Comparison of ENCODE assay signal across 1 cellular context in the genomic region with DNA sequence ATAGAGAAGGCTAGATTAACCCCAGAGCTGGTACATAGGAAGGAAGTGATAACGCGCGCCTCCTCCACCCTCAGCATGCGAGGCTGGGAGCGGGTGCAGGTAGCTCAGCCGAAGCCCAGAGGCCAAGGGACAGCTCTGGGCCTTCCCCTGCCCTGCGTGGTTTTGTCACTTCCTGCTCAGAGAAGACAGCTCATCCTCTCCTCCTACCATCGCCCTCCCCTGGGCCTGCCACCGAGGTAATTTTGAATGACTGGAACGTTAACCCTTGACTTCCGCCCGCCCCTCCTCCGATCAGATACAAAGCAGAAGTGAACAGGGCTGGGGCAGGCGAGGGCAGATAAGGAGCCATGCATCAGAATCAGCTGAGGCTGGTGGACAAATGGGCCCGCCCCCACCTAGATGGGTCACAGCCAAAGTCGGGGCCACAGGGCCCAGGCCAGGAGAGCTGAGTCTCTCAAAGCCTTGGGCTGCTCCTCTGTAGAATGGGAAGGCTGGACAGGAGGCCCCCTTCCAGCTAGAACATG.
TF ChIP-seq lines count a peak whose summit lies in the region.

No MANE protein-coding gene starts in this region.

TF ChIP-seq in K562, 482 proteins besides CTCF, POLR2A, EP300 and RAD21 (continued from another document and continues in another):
- TF ChIP-seq FIP1L1 (IDR thresholded peaks at IDR 0.05; ENCODE audit: low read depth, low read length, poor library complexity, severe bottlenecking) (no peak), NFRKB (IDR thresholded peaks at IDR 0.05; ENCODE audit: low read depth) (no peak), MYNN (IDR thresholded peaks at IDR 0.05) (peak; percentile 88; the same call in 1 of the 2 replicates), MYNN (CRISPR knock-in tag; IDR thresholded peaks at IDR 0.05) (no peak), MTA2 (IDR thresholded peaks at IDR 0.05; ENCODE audit: low read depth) (peak; percentile 72), NBN (IDR thresholded peaks at IDR 0.05; ENCODE audit: low read depth) (peak; percentile 93), TBP (optimal IDR thresholded peaks at IDR 0.05; ENCODE audit: low read depth, low read length) (no peak), PCBP1 (IDR thresholded peaks at IDR 0.05; ENCODE audit: low read depth, low read length, poor library complexity, severe bottlenecking) (no peak), ZNF41 (CRISPR knock-in tag; conservative IDR thresholded peaks at IDR 0.05) (no peak), L3MBTL2 (IDR thresholded peaks at IDR 0.05) (peak; percentile 79), CBX1 (IDR thresholded peaks at IDR 0.05; ENCODE audit: low read depth) (peak; percentile 80), RNF2 (IDR thresholded peaks at IDR 0.05) (peak; percentile 96), EWSR1 (IDR thresholded peaks at IDR 0.05; ENCODE audit: borderline replicate concordance, low read depth, partially characterized antibody) (no peak), ZNF696 (CRISPR knock-in tag; conservative IDR thresholded peaks at IDR 0.05) (no peak), IFI16 (CRISPR knock-in tag; IDR thresholded peaks at IDR 0.05) (no peak), RBM34 (IDR thresholded peaks at IDR 0.05; ENCODE audit: borderline replicate concordance, insufficient read depth, low read length) (no peak), ERF (CRISPR knock-in tag; IDR thresholded peaks at IDR 0.05) (no peak), SMARCA5 (IDR thresholded peaks at IDR 0.05) (no peak), ZNF274 (IDR thresholded peaks at IDR 0.05; ENCODE audit: borderline replicate concordance, low read depth, low read length) (no peak), PPARD (CRISPR knock-in tag; IDR thresholded peaks at IDR 0.05) (no peak), FOXA3 (CRISPR knock-in tag; conservative IDR thresholded peaks at IDR 0.05 in 1 of 2, IDR thresholded peaks at IDR 0.05 in 1 of 2) (no peak), ELF1 (tag; IDR thresholded peaks at IDR 0.05) (peak; percentile 57)
- TF ChIP-seq, protein P1, sequence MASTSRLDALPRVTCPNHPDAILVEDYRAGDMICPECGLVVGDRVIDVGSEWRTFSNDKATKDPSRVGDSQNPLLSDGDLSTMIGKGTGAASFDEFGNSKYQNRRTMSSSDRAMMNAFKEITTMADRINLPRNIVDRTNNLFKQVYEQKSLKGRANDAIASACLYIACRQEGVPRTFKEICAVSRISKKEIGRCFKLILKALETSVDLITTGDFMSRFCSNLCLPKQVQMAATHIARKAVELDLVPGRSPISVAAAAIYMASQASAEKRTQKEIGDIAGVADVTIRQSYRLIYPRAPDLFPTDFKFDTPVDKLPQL (IDR thresholded peaks at IDR 0.05; ENCODE audit: extremely low read depth, insufficient read length) = no peak
- TF ChIP-seq, protein P2, sequence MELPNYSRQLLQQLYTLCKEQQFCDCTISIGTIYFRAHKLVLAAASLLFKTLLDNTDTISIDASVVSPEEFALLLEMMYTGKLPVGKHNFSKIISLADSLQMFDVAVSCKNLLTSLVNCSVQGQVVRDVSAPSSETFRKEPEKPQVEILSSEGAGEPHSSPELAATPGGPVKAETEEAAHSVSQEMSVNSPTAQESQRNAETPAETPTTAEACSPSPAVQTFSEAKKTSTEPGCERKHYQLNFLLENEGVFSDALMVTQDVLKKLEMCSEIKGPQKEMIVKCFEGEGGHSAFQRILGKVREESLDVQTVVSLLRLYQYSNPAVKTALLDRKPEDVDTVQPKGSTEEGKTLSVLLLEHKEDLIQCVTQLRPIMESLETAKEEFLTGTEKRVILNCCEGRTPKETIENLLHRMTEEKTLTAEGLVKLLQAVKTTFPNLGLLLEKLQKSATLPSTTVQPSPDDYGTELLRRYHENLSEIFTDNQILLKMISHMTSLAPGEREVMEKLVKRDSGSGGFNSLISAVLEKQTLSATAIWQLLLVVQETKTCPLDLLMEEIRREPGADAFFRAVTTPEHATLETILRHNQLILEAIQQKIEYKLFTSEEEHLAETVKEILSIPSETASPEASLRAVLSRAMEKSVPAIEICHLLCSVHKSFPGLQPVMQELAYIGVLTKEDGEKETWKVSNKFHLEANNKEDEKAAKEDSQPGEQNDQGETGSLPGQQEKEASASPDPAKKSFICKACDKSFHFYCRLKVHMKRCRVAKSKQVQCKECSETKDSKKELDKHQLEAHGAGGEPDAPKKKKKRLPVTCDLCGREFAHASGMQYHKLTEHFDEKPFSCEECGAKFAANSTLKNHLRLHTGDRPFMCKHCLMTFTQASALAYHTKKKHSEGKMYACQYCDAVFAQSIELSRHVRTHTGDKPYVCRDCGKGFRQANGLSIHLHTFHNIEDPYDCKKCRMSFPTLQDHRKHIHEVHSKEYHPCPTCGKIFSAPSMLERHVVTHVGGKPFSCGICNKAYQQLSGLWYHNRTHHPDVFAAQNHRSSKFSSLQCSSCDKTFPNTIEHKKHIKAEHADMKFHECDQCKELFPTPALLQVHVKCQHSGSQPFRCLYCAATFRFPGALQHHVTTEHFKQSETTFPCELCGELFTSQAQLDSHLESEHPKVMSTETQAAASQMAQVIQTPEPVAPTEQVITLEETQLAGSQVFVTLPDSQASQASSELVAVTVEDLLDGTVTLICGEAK (IDR thresholded peaks at IDR 0.05) = peak; percentile 75
- TF ChIP-seq, protein P2 (CRISPR knock-in tag; IDR thresholded peaks at IDR 0.05) = no peak
- TF ChIP-seq, protein P3, sequence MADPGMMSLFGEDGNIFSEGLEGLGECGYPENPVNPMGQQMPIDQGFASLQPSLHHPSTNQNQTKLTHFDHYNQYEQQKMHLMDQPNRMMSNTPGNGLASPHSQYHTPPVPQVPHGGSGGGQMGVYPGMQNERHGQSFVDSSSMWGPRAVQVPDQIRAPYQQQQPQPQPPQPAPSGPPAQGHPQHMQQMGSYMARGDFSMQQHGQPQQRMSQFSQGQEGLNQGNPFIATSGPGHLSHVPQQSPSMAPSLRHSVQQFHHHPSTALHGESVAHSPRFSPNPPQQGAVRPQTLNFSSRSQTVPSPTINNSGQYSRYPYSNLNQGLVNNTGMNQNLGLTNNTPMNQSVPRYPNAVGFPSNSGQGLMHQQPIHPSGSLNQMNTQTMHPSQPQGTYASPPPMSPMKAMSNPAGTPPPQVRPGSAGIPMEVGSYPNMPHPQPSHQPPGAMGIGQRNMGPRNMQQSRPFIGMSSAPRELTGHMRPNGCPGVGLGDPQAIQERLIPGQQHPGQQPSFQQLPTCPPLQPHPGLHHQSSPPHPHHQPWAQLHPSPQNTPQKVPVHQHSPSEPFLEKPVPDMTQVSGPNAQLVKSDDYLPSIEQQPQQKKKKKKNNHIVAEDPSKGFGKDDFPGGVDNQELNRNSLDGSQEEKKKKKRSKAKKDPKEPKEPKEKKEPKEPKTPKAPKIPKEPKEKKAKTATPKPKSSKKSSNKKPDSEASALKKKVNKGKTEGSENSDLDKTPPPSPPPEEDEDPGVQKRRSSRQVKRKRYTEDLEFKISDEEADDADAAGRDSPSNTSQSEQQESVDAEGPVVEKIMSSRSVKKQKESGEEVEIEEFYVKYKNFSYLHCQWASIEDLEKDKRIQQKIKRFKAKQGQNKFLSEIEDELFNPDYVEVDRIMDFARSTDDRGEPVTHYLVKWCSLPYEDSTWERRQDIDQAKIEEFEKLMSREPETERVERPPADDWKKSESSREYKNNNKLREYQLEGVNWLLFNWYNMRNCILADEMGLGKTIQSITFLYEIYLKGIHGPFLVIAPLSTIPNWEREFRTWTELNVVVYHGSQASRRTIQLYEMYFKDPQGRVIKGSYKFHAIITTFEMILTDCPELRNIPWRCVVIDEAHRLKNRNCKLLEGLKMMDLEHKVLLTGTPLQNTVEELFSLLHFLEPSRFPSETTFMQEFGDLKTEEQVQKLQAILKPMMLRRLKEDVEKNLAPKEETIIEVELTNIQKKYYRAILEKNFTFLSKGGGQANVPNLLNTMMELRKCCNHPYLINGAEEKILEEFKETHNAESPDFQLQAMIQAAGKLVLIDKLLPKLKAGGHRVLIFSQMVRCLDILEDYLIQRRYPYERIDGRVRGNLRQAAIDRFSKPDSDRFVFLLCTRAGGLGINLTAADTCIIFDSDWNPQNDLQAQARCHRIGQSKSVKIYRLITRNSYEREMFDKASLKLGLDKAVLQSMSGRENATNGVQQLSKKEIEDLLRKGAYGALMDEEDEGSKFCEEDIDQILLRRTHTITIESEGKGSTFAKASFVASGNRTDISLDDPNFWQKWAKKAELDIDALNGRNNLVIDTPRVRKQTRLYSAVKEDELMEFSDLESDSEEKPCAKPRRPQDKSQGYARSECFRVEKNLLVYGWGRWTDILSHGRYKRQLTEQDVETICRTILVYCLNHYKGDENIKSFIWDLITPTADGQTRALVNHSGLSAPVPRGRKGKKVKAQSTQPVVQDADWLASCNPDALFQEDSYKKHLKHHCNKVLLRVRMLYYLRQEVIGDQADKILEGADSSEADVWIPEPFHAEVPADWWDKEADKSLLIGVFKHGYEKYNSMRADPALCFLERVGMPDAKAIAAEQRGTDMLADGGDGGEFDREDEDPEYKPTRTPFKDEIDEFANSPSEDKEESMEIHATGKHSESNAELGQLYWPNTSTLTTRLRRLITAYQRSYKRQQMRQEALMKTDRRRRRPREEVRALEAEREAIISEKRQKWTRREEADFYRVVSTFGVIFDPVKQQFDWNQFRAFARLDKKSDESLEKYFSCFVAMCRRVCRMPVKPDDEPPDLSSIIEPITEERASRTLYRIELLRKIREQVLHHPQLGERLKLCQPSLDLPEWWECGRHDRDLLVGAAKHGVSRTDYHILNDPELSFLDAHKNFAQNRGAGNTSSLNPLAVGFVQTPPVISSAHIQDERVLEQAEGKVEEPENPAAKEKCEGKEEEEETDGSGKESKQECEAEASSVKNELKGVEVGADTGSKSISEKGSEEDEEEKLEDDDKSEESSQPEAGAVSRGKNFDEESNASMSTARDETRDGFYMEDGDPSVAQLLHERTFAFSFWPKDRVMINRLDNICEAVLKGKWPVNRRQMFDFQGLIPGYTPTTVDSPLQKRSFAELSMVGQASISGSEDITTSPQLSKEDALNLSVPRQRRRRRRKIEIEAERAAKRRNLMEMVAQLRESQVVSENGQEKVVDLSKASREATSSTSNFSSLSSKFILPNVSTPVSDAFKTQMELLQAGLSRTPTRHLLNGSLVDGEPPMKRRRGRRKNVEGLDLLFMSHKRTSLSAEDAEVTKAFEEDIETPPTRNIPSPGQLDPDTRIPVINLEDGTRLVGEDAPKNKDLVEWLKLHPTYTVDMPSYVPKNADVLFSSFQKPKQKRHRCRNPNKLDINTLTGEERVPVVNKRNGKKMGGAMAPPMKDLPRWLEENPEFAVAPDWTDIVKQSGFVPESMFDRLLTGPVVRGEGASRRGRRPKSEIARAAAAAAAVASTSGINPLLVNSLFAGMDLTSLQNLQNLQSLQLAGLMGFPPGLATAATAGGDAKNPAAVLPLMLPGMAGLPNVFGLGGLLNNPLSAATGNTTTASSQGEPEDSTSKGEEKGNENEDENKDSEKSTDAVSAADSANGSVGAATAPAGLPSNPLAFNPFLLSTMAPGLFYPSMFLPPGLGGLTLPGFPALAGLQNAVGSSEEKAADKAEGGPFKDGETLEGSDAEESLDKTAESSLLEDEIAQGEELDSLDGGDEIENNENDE (IDR thresholded peaks at IDR 0.05; ENCODE audit: low read depth, low read length) = no peak
- TF ChIP-seq, protein P4, sequence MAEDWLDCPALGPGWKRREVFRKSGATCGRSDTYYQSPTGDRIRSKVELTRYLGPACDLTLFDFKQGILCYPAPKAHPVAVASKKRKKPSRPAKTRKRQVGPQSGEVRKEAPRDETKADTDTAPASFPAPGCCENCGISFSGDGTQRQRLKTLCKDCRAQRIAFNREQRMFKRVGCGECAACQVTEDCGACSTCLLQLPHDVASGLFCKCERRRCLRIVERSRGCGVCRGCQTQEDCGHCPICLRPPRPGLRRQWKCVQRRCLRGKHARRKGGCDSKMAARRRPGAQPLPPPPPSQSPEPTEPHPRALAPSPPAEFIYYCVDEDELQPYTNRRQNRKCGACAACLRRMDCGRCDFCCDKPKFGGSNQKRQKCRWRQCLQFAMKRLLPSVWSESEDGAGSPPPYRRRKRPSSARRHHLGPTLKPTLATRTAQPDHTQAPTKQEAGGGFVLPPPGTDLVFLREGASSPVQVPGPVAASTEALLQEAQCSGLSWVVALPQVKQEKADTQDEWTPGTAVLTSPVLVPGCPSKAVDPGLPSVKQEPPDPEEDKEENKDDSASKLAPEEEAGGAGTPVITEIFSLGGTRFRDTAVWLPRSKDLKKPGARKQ (CRISPR knock-in tag; IDR thresholded peaks at IDR 0.05) = no peak
- TF ChIP-seq, protein P5, sequence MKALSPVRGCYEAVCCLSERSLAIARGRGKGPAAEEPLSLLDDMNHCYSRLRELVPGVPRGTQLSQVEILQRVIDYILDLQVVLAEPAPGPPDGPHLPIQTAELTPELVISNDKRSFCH (CRISPR knock-in tag; IDR thresholded peaks at IDR 0.05) = no peak
- TF ChIP-seq, protein P5 (tag; IDR thresholded peaks at IDR 0.05) = no peak
- TF ChIP-seq, protein P6, sequence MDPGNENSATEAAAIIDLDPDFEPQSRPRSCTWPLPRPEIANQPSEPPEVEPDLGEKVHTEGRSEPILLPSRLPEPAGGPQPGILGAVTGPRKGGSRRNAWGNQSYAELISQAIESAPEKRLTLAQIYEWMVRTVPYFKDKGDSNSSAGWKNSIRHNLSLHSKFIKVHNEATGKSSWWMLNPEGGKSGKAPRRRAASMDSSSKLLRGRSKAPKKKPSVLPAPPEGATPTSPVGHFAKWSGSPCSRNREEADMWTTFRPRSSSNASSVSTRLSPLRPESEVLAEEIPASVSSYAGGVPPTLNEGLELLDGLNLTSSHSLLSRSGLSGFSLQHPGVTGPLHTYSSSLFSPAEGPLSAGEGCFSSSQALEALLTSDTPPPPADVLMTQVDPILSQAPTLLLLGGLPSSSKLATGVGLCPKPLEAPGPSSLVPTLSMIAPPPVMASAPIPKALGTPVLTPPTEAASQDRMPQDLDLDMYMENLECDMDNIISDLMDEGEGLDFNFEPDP (CRISPR knock-in tag; IDR thresholded peaks at IDR 0.05) = no peak
